ENCODE assay signal across 23 cellular contexts in the genomic region with DNA sequence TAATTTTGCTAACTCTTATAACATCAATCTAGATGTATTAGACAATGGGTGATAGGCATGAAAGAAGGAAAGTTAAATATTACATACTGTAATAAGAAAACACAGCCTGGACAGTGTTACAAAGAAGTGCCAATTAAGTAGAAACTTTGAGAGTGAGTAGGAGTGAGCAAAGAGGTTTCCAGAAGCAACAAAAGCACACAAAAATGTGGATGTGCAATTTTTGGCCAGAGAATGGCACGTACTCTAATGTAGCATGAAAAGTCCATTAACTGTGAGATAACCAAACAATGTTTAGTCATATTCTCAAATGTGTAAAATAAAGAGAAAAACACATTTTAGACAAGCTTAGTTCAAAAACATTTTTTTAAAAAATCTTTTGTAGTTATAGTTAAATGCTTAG.
DNase-seq lines count a peak whose midpoint lies in the region; ATAC-seq and TF ChIP-seq lines count a peak whose summit lies in the region.
"Had no signal": no experiment of that assay in that cellular context is flagged by ENCODE, and none has a peak within 500 bp of the region (broad histone marks: within the 10 kb centered on the region; RNA-seq: fewer than 3 reads in every experiment).

No MANE protein-coding gene starts in this region.

- H3K4me1 Mint-ChIP-seq in nephron: peaks cover 30% of the 10 kb centered on the region
- H3K4me1 Mint-ChIP-seq: CD8-positive, alpha-beta memory T cell had no signal

- no peak for ATAC-seq in GM21576 (IDR thresholded peaks at IDR 0.05; ENCODE audit: unreplicated experiment)
- ATAC-seq: HCT116 had no signal

- no peaks in the 10 kb centered on the region for H3K36me3 ChIP-seq in SJCRH30
- H3K36me3 ChIP-seq: Peyer's patch had no signal

- peaks cover 9% of the 10 kb centered on the region for H3K9me3 ChIP-seq in SJCRH30 (replicated peaks)

- H3K27ac Mint-ChIP-seq in nephron: peak overlapping the region; percentile 13 to 71 (median 57)
- H3K27ac Mint-ChIP-seq: CD8-positive, alpha-beta memory T cell had no signal

- peaks cover 6% of the 10 kb centered on the region for H3K9me3 Mint-ChIP-seq in nephron

- DNase-seq in EH (ENCODE audit: low read depth) (peak; percentile 42), SJCRH30 (peak in 1 of 2 experiments; percentile 35), astrocyte of the spinal cord (ENCODE audit: low read depth, low spot score) (peak; percentile 46), dedifferentiated amniotic fluid mesenchymal stem cell (ENCODE audit: extremely low spot score) (no peak), hepatic stellate cell (ENCODE audit: low spot score) (no peak)
- DNase-seq in activated T-cell treated with anti-CD3 and anti-CD28 coated beads, Interleukin-2, amount 50 U/mL, for 1 hour: no peak
- DNase-seq: AML-193; Calu3; CD8-positive, alpha-beta memory T cell; DMS153; GF-D8; GM23248; KG1; NCI-H1105 treated with DMSO at 0.1 percent for 48 hours; NCI-H2029 treated with DMSO at 0.1 percent for 48 hours; NCI-H345; NCI-H524 treated with DMSO at 0.1 percent for 48 hours; NCI-H82; Peyer's patch had no signal

- peaks cover 37% of the 10 kb centered on the region for H3K4me1 ChIP-seq in SJCRH30
- H3K4me1 ChIP-seq: Peyer's patch had no signal

- H3K27ac ChIP-seq in SJCRH30: peak overlapping the region; percentile 70
- H3K27ac ChIP-seq: C4-2B, GM23248, Peyer's patch had no signal

- no peak for TF ChIP-seq CTCF in astrocyte of the spinal cord (IDR thresholded peaks at IDR 0.05; ENCODE audit: low read depth, low read length)
- no peak for TF ChIP-seq CTCF in nephron (IDR thresholded peaks at IDR 0.05; ENCODE audit: unreplicated experiment in 3 of 3)

- H3K36me3 Mint-ChIP-seq in nephron (ENCODE audit: low read depth): peaks cover 4% of the 10 kb centered on the region
- H3K36me3 Mint-ChIP-seq: CD8-positive, alpha-beta memory T cell had no signal

- in situ Hi-C loops in astrocyte of the spinal cord (cut with HindIII; ENCODE audit: low sequenced_read_pairs): no loop called here

- no peaks in the 10 kb centered on the region for H3K27me3 ChIP-seq in SJCRH30
- H3K27me3 ChIP-seq: Peyer's patch had no signal

- no peaks in the 10 kb centered on the region for H3K27me3 Mint-ChIP-seq in nephron (ENCODE audit: low read depth)
- H3K27me3 Mint-ChIP-seq: CD8-positive, alpha-beta memory T cell had no signal

- H3K4me3 ChIP-seq in SJCRH30 (no peak overlapping the region), astrocyte of the spinal cord (ENCODE audit: low read depth, low read length) (no peak overlapping the region)
- H3K4me3 ChIP-seq: GM23248, Peyer's patch had no signal

- no peak overlapping the region for H3K4me3 Mint-ChIP-seq in nephron
- H3K4me3 Mint-ChIP-seq: CD8-positive, alpha-beta memory T cell had no signal

Comparison
In these comparisons a context has a peak if more than half of its experiments do, and no peak if none do; other contexts are left out.
1. DNase-seq: peak in EH (single experiment) and astrocyte of the spinal cord (single experiment); none in dedifferentiated amniotic fluid mesenchymal stem cell (single experiment), activated T-cell treated with anti-CD3 and anti-CD28 coated beads, Interleukin-2, amount 50 U/mL, for 1 hour (single experiment) and hepatic stellate cell (single experiment).